ENCODE assay signal across 7 cellular contexts in genomic region chr12:55325801-55326200, GRCh38. TPM values are rescaled to one million over a fixed set of nuclear protein-coding genes. Genes with fewer than 3 reads are reported as not detected.
"Had no signal": no experiment of that assay in that cellular context is flagged by ENCODE, and none has a peak within 500 bp of the region (broad histone marks: within the 10 kb centered on the region; RNA-seq: fewer than 3 reads in every experiment).

No MANE protein-coding gene starts in this region.

RNA-seq across cellular contexts. Expression of gene OR6C3, which starts 4.7 kb away (rescaled TPM):
- total RNA-seq: GM23338, H4, H7, HepG2, HFFc6, HT1080 had no signal
- polyA plus RNA-seq: GM23338, HepG2, IgD-negative memory B cell had no signal

RNA-seq across cellular contexts. Expression of gene OR6C1, which starts 11.7 kb away (rescaled TPM):
- total RNA-seq: GM23338, H4, H7, HepG2, HFFc6, HT1080 had no signal
- polyA plus RNA-seq: GM23338, HepG2, IgD-negative memory B cell had no signal

RNA-seq across cellular contexts. Expression of gene OR6C6, which starts 29.4 kb away (rescaled TPM):
- total RNA-seq: GM23338, H4, H7, HepG2, HFFc6, HT1080 had no signal
- polyA plus RNA-seq: GM23338, HepG2, IgD-negative memory B cell had no signal

RNA-seq across cellular contexts. Expression of gene OR6C75, which starts 37.0 kb away (rescaled TPM):
- total RNA-seq: GM23338, H4, H7, HepG2, HFFc6, HT1080 had no signal
- polyA plus RNA-seq: GM23338, HepG2, IgD-negative memory B cell had no signal
